Comparison of ENCODE assay signal across 29 cellular contexts in genomic region chr18:69123421-69123820, GRCh38.
"Had no signal": no experiment of that assay in that cellular context is flagged by ENCODE, and none has a peak within 500 bp of the region (broad histone marks: within the 10 kb centered on the region; RNA-seq: fewer than 3 reads in every experiment).

No MANE protein-coding gene starts in this region.

- H3K9me3 ChIP-seq: ovary, thoracic aorta, uterus had no signal

- ATAC-seq: naive thymus-derived CD4-positive, alpha-beta T cell; sciatic nerve had no signal

- H3K27me3 ChIP-seq: brain microvascular endothelial cell, ovary, uterus had no signal

- FAIRE-seq: astrocyte, endothelial cell of umbilical vein, kidney, TTC549 had no signal

- H3K36me3 ChIP-seq: brain microvascular endothelial cell, ovary, thoracic aorta, uterus had no signal

- H3K4me3 ChIP-seq: ovary, skin epidermis, thoracic aorta, uterus had no signal

- H3K27ac ChIP-seq: brain microvascular endothelial cell, ovary, skin epidermis, thoracic aorta, uterus, VCaP had no signal

- H3K4me1 ChIP-seq: uterus had no signal

- DNase-seq: activated CD4-positive, alpha-beta T cell treated with anti-CD3 and anti-CD28 coated beads for 4 hours; activated CD4-positive, alpha-beta T cell treated with anti-CD3 and anti-CD28 coated beads, Interleukin-2, amount 50 U/mL, for 48 hours; activated CD8-positive, alpha-beta memory T cell treated with anti-CD3 and anti-CD28 coated beads for 24 hours; activated CD8-positive, alpha-beta memory T cell treated with anti-CD3 and anti-CD28 coated beads, Interleukin-2, amount 50 U/mL, for 4 hours; activated gamma-delta T cell; activated naive CD4-positive, alpha-beta T cell treated with anti-CD3 and anti-CD28 coated beads, Interleukin-2, amount 10 ng/mL, durations not matched to agents 7 days and 5 days; activated naive CD8-positive, alpha-beta T cell treated with anti-CD3 and anti-CD28 coated beads, Interleukin-2, amount 10 ng/mL, durations not matched to agents 7 days and 5 days; activated T-cell treated with anti-CD3 and anti-CD28 coated beads, Interleukin-2, amount 50 U/mL, for 1 hour; brain microvascular endothelial cell; cortex of kidney; foreskin fibroblast; head of caudate nucleus; hippocampal formation; immature natural killer cell; kidney; midbrain; naive thymus-derived CD4-positive, alpha-beta T cell; ovary; stimulated activated CD4-positive, alpha-beta T cell treated with anti-CD3 and anti-CD28 coated beads, Interleukin-12 subunit alpha, Interleukin-12 subunit beta, amount 100 ng/mL, for 4 hours; stimulated activated CD4-positive, alpha-beta T cell treated with anti-CD3 and anti-CD28 coated beads, Interleukin-4, amount 100 ng/mL, for 1 hour; trophoblast cell; uterus had no signal
